In genomic region chr14:69766984-69767368, GRCh38 we compare ENCODE assay signal across 1 cellular context.
TF ChIP-seq lines count a peak whose summit lies in the region.

Gene SRSF5, plus strand, starts transcription at chr14:69767142. Its CDS starts 1,015 bp downstream, at chr14:69768157.

TF ChIP-seq in HepG2, 621 proteins besides CTCF, POLR2A, EP300 and RAD21 (continued from another document and continues in another):
- TF ChIP-seq ZNF790 (CRISPR knock-in tag; IDR thresholded peaks at IDR 0.05; ENCODE audit: borderline replicate concordance) (no peak; the same call in 1 of the 2 replicates), ZNF761 (CRISPR knock-in tag; conservative IDR thresholded peaks at IDR 0.05) (no peak), KLF9 (CRISPR knock-in tag; IDR thresholded peaks at IDR 0.05; ENCODE audit: low read depth) (0 out of 2 replicates have a peak, but pooled peaks have one; percentile 68), KAT2B (IDR thresholded peaks at IDR 0.05; ENCODE audit: borderline replicate concordance, low read depth, low read length) (no peak), RBFOX2 (IDR thresholded peaks at IDR 0.05; ENCODE audit: low read depth, low read length) (no peak), MAFG (CRISPR knock-in tag; IDR thresholded peaks at IDR 0.05) (no peak), NRL (CRISPR knock-in tag; IDR thresholded peaks at IDR 0.05; ENCODE audit: borderline replicate concordance) (peak; percentile 82; the same call in 1 of the 2 replicates), SALL2 (CRISPR knock-in tag; IDR thresholded peaks at IDR 0.05) (no peak; the same call in 1 of the 2 replicates), ZNF510 (CRISPR knock-in tag; IDR thresholded peaks at IDR 0.05; ENCODE audit: low read depth) (no peak), ATF1 (CRISPR knock-in tag; IDR thresholded peaks at IDR 0.05) (peak; percentile 95), RBM39 (IDR thresholded peaks at IDR 0.05; ENCODE audit: low read depth, low read length, poor library complexity, severe bottlenecking) (no peak), ZNF850 (CRISPR knock-in tag; conservative IDR thresholded peaks at IDR 0.05) (peak; percentile 85; the same call in 1 of the 2 replicates), ZNF282 (IDR thresholded peaks at IDR 0.05; ENCODE audit: partially characterized antibody) (no peak), ZNF503 (CRISPR knock-in tag; IDR thresholded peaks at IDR 0.05) (peak; percentile 74; the same call in 1 of the 2 replicates), ZNF564 (CRISPR knock-in tag; IDR thresholded peaks at IDR 0.05) (0 out of 2 replicates have a peak, but pooled peaks have one; percentile 4), ZNF557 (CRISPR knock-in tag; IDR thresholded peaks at IDR 0.05) (0 out of 2 replicates have a peak, but pooled peaks have one; percentile 27), NPAS2 (CRISPR knock-in tag; IDR thresholded peaks at IDR 0.05; ENCODE audit: borderline replicate concordance) (no peak), ZNF780A (CRISPR knock-in tag; IDR thresholded peaks at IDR 0.05) (no peak), IKZF1 (IDR thresholded peaks at IDR 0.05) (no peak), ZNF607 (CRISPR knock-in tag; IDR thresholded peaks at IDR 0.05; ENCODE audit: borderline replicate concordance) (peak; percentile 85; the same call in 1 of the 2 replicates), ZBTB34 (CRISPR knock-in tag; IDR thresholded peaks at IDR 0.05) (no peak; the same call in 1 of the 2 replicates), ARNT2 (CRISPR knock-in tag; IDR thresholded peaks at IDR 0.05; ENCODE audit: low read depth) (peak; percentile 86), ELK4 (CRISPR knock-in tag; IDR thresholded peaks at IDR 0.05; ENCODE audit: borderline replicate concordance) (peak; percentile 76; the same call in 1 of the 2 replicates), KLF12 (CRISPR knock-in tag; IDR thresholded peaks at IDR 0.05; ENCODE audit: borderline replicate concordance) (peak; percentile 96), ZNF446 (CRISPR knock-in tag; IDR thresholded peaks at IDR 0.05) (no peak; the same call in 1 of the 2 replicates), TARDBP (CRISPR knock-in tag; IDR thresholded peaks at IDR 0.05) (peak; percentile 69), E2F2 (CRISPR knock-in tag; IDR thresholded peaks at IDR 0.05; ENCODE audit: borderline replicate concordance) (no peak), PCBP1 (IDR thresholded peaks at IDR 0.05; ENCODE audit: borderline replicate concordance, low read depth, low read length) (no peak), ZNF432 (CRISPR knock-in tag; IDR thresholded peaks at IDR 0.05; ENCODE audit: borderline replicate concordance) (no peak), CENPT (CRISPR knock-in tag; IDR thresholded peaks at IDR 0.05; ENCODE audit: low read depth) (no peak), FOXA3 (CRISPR knock-in tag; IDR thresholded peaks at IDR 0.05) (peak; percentile 82), ZFY (CRISPR knock-in tag; IDR thresholded peaks at IDR 0.05) (peak; percentile 84), SOX6 (IDR thresholded peaks at IDR 0.05) (no peak), SOX6 (CRISPR knock-in tag; IDR thresholded peaks at IDR 0.05) (peak; percentile 68; the same call in 1 of the 2 replicates), MAX (IDR thresholded peaks at IDR 0.05) (peak; percentile 64), ARID5B (CRISPR knock-in tag; IDR thresholded peaks at IDR 0.05) (peak; percentile 64), ZNF451 (CRISPR knock-in tag; IDR thresholded peaks at IDR 0.05) (0 out of 2 replicates have a peak, but pooled peaks have one; percentile 51)
- TF ChIP-seq, protein P1, sequence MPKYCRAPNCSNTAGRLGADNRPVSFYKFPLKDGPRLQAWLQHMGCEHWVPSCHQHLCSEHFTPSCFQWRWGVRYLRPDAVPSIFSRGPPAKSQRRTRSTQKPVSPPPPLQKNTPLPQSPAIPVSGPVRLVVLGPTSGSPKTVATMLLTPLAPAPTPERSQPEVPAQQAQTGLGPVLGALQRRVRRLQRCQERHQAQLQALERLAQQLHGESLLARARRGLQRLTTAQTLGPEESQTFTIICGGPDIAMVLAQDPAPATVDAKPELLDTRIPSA (CRISPR knock-in tag; IDR thresholded peaks at IDR 0.05; ENCODE audit: borderline replicate concordance): no peak
- TF ChIP-seq, protein P2, sequence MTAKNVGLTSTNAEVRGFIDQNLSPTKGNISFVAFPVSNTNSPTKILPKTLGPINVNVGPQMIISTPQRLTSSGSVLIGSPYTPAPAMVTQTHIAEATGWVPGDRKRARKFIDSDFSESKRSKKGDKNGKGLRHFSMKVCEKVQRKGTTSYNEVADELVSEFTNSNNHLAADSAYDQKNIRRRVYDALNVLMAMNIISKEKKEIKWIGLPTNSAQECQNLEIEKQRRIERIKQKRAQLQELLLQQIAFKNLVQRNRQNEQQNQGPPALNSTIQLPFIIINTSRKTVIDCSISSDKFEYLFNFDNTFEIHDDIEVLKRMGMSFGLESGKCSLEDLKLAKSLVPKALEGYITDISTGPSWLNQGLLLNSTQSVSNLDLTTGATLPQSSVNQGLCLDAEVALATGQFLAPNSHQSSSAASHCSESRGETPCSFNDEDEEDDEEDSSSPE (CRISPR knock-in tag; IDR thresholded peaks at IDR 0.05): 0 out of 2 replicates have a peak, but pooled peaks have one; percentile 22
- TF ChIP-seq, protein P3, sequence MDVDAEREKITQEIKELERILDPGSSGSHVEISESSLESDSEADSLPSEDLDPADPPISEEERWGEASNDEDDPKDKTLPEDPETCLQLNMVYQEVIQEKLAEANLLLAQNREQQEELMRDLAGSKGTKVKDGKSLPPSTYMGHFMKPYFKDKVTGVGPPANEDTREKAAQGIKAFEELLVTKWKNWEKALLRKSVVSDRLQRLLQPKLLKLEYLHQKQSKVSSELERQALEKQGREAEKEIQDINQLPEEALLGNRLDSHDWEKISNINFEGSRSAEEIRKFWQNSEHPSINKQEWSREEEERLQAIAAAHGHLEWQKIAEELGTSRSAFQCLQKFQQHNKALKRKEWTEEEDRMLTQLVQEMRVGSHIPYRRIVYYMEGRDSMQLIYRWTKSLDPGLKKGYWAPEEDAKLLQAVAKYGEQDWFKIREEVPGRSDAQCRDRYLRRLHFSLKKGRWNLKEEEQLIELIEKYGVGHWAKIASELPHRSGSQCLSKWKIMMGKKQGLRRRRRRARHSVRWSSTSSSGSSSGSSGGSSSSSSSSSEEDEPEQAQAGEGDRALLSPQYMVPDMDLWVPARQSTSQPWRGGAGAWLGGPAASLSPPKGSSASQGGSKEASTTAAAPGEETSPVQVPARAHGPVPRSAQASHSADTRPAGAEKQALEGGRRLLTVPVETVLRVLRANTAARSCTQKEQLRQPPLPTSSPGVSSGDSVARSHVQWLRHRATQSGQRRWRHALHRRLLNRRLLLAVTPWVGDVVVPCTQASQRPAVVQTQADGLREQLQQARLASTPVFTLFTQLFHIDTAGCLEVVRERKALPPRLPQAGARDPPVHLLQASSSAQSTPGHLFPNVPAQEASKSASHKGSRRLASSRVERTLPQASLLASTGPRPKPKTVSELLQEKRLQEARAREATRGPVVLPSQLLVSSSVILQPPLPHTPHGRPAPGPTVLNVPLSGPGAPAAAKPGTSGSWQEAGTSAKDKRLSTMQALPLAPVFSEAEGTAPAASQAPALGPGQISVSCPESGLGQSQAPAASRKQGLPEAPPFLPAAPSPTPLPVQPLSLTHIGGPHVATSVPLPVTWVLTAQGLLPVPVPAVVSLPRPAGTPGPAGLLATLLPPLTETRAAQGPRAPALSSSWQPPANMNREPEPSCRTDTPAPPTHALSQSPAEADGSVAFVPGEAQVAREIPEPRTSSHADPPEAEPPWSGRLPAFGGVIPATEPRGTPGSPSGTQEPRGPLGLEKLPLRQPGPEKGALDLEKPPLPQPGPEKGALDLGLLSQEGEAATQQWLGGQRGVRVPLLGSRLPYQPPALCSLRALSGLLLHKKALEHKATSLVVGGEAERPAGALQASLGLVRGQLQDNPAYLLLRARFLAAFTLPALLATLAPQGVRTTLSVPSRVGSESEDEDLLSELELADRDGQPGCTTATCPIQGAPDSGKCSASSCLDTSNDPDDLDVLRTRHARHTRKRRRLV (CRISPR knock-in tag; IDR thresholded peaks at IDR 0.05): peak; percentile 79
- TF ChIP-seq, protein P4, sequence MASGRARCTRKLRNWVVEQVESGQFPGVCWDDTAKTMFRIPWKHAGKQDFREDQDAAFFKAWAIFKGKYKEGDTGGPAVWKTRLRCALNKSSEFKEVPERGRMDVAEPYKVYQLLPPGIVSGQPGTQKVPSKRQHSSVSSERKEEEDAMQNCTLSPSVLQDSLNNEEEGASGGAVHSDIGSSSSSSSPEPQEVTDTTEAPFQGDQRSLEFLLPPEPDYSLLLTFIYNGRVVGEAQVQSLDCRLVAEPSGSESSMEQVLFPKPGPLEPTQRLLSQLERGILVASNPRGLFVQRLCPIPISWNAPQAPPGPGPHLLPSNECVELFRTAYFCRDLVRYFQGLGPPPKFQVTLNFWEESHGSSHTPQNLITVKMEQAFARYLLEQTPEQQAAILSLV (CRISPR knock-in tag; IDR thresholded peaks at IDR 0.05; ENCODE audit: borderline replicate concordance): no peak; the same call in none of the 2 replicates
